ENCODE assay signal across 1 cellular context in the genomic region with DNA sequence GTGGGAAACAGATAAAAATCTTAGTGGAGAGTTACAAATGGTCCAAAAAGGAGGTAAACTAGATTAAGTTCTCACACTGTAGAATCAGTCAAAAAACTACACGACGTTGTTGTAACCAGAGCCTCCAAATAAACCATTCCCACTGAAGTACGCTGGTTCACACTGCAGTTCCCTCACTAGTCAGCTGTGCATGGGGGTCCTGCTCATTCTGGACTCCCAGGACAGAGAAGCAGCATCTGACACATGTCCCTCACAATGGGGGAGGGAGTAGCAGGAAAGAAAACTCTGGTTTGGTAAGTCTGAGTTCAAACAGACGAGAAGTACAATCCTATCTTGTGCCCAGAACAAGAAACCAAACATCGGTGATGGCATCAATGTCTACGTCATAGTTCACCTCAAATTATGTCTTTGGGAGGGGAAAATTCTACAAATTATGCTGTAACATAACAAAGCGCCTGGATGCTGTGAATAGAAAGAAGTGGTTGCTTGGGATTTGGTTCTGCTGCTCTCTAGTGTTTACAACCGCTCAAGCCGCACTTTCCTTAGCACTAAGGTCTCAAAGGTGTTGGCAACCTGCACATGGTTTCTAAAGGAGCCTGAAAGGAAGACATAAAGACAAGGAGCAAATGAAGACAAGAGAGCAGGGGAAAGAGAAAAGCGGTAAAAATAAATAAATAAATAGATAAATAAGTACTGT.
TF ChIP-seq lines count a peak whose summit lies in the region.

No MANE protein-coding gene starts in this region.

TF ChIP-seq in HCT116, 20 proteins besides CTCF, POLR2A, EP300 and RAD21:
- TF ChIP-seq, protein P1, sequence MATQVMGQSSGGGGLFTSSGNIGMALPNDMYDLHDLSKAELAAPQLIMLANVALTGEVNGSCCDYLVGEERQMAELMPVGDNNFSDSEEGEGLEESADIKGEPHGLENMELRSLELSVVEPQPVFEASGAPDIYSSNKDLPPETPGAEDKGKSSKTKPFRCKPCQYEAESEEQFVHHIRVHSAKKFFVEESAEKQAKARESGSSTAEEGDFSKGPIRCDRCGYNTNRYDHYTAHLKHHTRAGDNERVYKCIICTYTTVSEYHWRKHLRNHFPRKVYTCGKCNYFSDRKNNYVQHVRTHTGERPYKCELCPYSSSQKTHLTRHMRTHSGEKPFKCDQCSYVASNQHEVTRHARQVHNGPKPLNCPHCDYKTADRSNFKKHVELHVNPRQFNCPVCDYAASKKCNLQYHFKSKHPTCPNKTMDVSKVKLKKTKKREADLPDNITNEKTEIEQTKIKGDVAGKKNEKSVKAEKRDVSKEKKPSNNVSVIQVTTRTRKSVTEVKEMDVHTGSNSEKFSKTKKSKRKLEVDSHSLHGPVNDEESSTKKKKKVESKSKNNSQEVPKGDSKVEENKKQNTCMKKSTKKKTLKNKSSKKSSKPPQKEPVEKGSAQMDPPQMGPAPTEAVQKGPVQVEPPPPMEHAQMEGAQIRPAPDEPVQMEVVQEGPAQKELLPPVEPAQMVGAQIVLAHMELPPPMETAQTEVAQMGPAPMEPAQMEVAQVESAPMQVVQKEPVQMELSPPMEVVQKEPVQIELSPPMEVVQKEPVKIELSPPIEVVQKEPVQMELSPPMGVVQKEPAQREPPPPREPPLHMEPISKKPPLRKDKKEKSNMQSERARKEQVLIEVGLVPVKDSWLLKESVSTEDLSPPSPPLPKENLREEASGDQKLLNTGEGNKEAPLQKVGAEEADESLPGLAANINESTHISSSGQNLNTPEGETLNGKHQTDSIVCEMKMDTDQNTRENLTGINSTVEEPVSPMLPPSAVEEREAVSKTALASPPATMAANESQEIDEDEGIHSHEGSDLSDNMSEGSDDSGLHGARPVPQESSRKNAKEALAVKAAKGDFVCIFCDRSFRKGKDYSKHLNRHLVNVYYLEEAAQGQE (IDR thresholded peaks at IDR 0.05; ENCODE audit: low read depth): no peak
- TF ChIP-seq SP1 (IDR thresholded peaks at IDR 0.05; ENCODE audit: low read depth) (no peak), EZH2 (IDR thresholded peaks at IDR 0.05) (no peak), ZFX (IDR thresholded peaks at IDR 0.05) (no peak), YY1 (IDR thresholded peaks at IDR 0.05; ENCODE audit: extremely low read depth, insufficient replicate concordance, low read depth, low read length) (no peak), EZH2phosphoT487 (IDR thresholded peaks at IDR 0.05; ENCODE audit: borderline replicate concordance) (no peak), CEBPB (IDR thresholded peaks at IDR 0.05; ENCODE audit: low read depth) (no peak), FOSL1 (IDR thresholded peaks at IDR 0.05; ENCODE audit: low read depth) (no peak), SRF (IDR thresholded peaks at IDR 0.05; ENCODE audit: low read depth) (no peak), POLR2AphosphoS5 (IDR thresholded peaks at IDR 0.05; ENCODE audit: low read depth, low read length) (no peak)
- TF ChIP-seq, protein P2, sequence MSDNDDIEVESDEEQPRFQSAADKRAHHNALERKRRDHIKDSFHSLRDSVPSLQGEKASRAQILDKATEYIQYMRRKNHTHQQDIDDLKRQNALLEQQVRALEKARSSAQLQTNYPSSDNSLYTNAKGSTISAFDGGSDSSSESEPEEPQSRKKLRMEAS (IDR thresholded peaks at IDR 0.05): no peak
TF ChIP-seq in HCT116: peak in this region for 0.
